ENCODE assay signal across 8 cellular contexts in the genomic region with DNA sequence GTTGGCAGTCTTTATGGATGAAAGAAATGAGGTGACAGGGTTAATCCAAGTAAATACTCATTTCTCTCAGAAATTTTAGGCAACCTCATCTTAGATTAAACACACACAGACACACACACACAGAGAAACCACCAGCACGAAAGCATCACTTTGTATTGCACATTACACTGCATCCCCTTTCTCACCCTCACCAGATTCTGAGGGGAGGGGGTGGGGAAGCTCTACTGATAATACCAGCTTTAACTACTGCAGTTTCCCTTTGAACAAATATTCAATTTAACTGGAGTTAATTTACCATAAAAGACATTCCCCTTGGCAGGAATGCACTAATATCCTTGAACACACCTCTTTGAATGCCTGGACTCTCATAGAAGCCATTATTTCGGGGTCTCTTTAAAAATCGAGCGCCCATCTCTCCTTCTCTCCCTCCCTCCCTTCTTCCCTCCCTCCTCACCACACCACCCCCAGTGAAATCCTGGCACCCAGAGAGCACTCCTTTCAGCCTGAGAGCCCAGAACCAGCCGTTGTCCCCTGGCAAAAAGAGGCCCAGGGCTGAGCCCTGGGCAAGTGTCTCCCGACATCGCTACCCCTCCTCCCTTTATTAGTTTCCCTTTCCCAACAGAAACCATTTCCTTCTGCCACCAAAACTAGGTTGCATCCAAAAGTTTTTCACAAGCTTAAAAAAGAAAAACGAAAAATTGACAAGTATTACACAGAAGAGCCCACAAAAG. TPM values are rescaled to one million over a fixed set of nuclear protein-coding genes. Genes with fewer than 3 reads are reported as not detected.
DNase-seq lines count a peak whose midpoint lies in the region; ATAC-seq, FAIRE-seq and TF ChIP-seq lines count a peak whose summit lies in the region.

No MANE protein-coding gene starts in this region.

- TF ChIP-seq POLR2A in endothelial cell of umbilical vein (IDR thresholded peaks at IDR 0.05; ENCODE audit: low read depth, low read length) = no peak

- H3K79me2 ChIP-seq in endothelial cell of umbilical vein (ENCODE audit: control insufficient read depth, insufficient read depth, low read length) = peaks cover 56% of the 10 kb centered on the region

- CTCF ChIA-PET in endothelial cell of umbilical vein (lab: Charles Lee) = interaction anchor here (1.0 to 1.9 kb wide), 6 partner anchors 10 to 117 kb away, joined by 3 to 15 read pairs (median 3); no protein-coding TSS in a partner anchor

- H3K4me1 ChIP-seq in BE2C = peaks cover 11% of the 10 kb centered on the region
- peaks cover 59% of the 10 kb centered on the region for H3K4me1 ChIP-seq in endothelial cell of umbilical vein (ENCODE audit: control insufficient read depth, extremely low read depth, insufficient read depth, low read length)

- peak overlapping the region; percentile 78 for H3K27ac Mint-ChIP-seq in nephron progenitor cell

- peak overlapping the region; percentile 92 for H3K4me2 ChIP-seq in endothelial cell of umbilical vein (ENCODE audit: insufficient read depth, low read length)

- H4K20me1 ChIP-seq in endothelial cell of umbilical vein (replicated peaks; ENCODE audit: control insufficient read depth, extremely low read depth, insufficient read depth, low read length) = no peaks in the 10 kb centered on the region

- dilution Hi-C loops in endothelial cell of umbilical vein (cut with MboI; ENCODE audit: extremely low pct_ligation_motif_present, low sequenced_read_pairs) = no loop called here

- H2AFZ ChIP-seq in endothelial cell of umbilical vein (ENCODE audit: low read depth, low read length) = peak overlapping the region; percentile 33

- no peaks in the 10 kb centered on the region for H3K9me3 Mint-ChIP-seq in nephron progenitor cell

- no peaks in the 10 kb centered on the region for H3K36me3 ChIP-seq in BE2C
- H3K36me3 ChIP-seq in endothelial cell of umbilical vein (ENCODE audit: control insufficient read depth in 2 of 2, extremely low read depth in 1 of 2, insufficient read depth in 2 of 2, low read length in 2 of 2) = no peaks in the 10 kb centered on the region

- H3K4me3 ChIP-seq in BE2C (ENCODE audit: low read depth, low read length) (peak overlapping the region; percentile 67), endothelial cell of umbilical vein (replicated peaks in 1 of 3; ENCODE audit: insufficient read depth in 1 of 3, low read depth in 1 of 3, low read length in 3 of 3) (peak overlapping the region; percentile 57 to 63 (median 61))

- no peaks in the 10 kb centered on the region for H3K27me3 ChIP-seq in BE2C
- H3K27me3 ChIP-seq in endothelial cell of umbilical vein (ENCODE audit: control insufficient read depth in 2 of 2, insufficient read depth in 2 of 2, low read length in 2 of 2) = no peaks in the 10 kb centered on the region

- TF ChIP-seq CTCF in BE2C (IDR thresholded peaks at IDR 0.05; ENCODE audit: low read depth, low read length) (no peak), endothelial cell of umbilical vein (IDR thresholded peaks at IDR 0.05; ENCODE audit: extremely low read depth in 1 of 2, insufficient read depth in 1 of 2, low read depth in 1 of 2, low read length in 2 of 2) (no peak), nephron progenitor cell (IDR thresholded peaks at IDR 0.05) (no peak), omental fat pad (IDR thresholded peaks at IDR 0.05) (no peak)

- H3K9ac ChIP-seq in endothelial cell of umbilical vein (replicated peaks; ENCODE audit: extremely low read depth, insufficient read depth, low read length) = peak overlapping the region; percentile 92

- no TSS peak for BruUV-seq in endothelial cell of umbilical vein (replicated peaks; lab: Mats Ljungman, UMichigan)

- POLR2A ChIA-PET in endothelial cell of umbilical vein (lab: Charles Lee) = no interaction called here

- H3K4me1 Mint-ChIP-seq in nephron progenitor cell = peaks cover 73% of the 10 kb centered on the region

- intact Hi-C loops in endothelial cell of umbilical vein (cut with micrococcal nuclease) = loop anchor here (1.0 to 10.0 kb wide), 5 partner anchors 84 to 966 kb away; no protein-coding TSS in a partner anchor

- ATAC-seq in HG02571 (IDR thresholded peaks at IDR 0.05; ENCODE audit: unreplicated experiment) (no peak), omental fat pad (ENCODE audit: low FRiP score) (no peak), GM18873 (IDR thresholded peaks at IDR 0.05; ENCODE audit: low FRiP score, unreplicated experiment) (no peak)

- no peak for DNase-seq in BE2C
- peak; percentile 55 for DNase-seq in NCI-H345 (lab: John Stamatoyannopoulos, UW)
- peak; percentile 49 for DNase-seq in endothelial cell of umbilical vein (ENCODE audit: low read depth, low spot score)
- DNase-seq in nephron progenitor cell = no peak
- DNase-seq in epidermal melanocyte (ENCODE audit: insufficient read length, low spot score) = no peak
- DNase-seq in omental fat pad (ENCODE audit: low spot score) = no peak

- peaks cover 79% of the 10 kb centered on the region for H3K27me3 Mint-ChIP-seq in nephron progenitor cell (ENCODE audit: low read depth, poor library complexity)

- no peaks in the 10 kb centered on the region for H3K9me3 ChIP-seq in BE2C
- H3K9me3 ChIP-seq in endothelial cell of umbilical vein (replicated peaks; ENCODE audit: control insufficient read depth, insufficient read depth, low read length) = no peaks in the 10 kb centered on the region

- peak overlapping the region; percentile 84 for H3K27ac ChIP-seq in endothelial cell of umbilical vein (ENCODE audit: insufficient read depth, low read depth, low read length)

- H3K36me3 Mint-ChIP-seq in nephron progenitor cell (ENCODE audit: low read depth) = no peaks in the 10 kb centered on the region

- FAIRE-seq in endothelial cell of umbilical vein (lab: Jason Lieb, UNC) = no peak

- H3K9me1 ChIP-seq in endothelial cell of umbilical vein (replicated peaks; ENCODE audit: control insufficient read depth, extremely low read depth, insufficient read depth, low read length) = no peaks in the 10 kb centered on the region

- peak overlapping the region; percentile 98 for H3K4me3 Mint-ChIP-seq in nephron progenitor cell

TF ChIP-seq in endothelial cell of umbilical vein, 7 proteins besides CTCF, POLR2A, EP300 and RAD21:
- TF ChIP-seq GATA2 (IDR thresholded peaks at IDR 0.05; ENCODE audit: insufficient read depth, insufficient read length, low read depth, low read length) (no peak), FOS (IDR thresholded peaks at IDR 0.05; ENCODE audit: borderline replicate concordance, insufficient read depth, low read length) (no peak), EZH2 (IDR thresholded peaks at IDR 0.05; ENCODE audit: borderline replicate concordance, low read depth, low read length, severe bottlenecking) (no peak), MAX (IDR thresholded peaks at IDR 0.05; ENCODE audit: insufficient read depth, insufficient read length) (no peak), POLR2AphosphoS5 (IDR thresholded peaks at IDR 0.05; ENCODE audit: insufficient read depth, low read depth, low read length) (no peak), JUN (IDR thresholded peaks at IDR 0.05; ENCODE audit: borderline replicate concordance, insufficient read depth, insufficient read length, low read depth) (no peak), MYC (IDR thresholded peaks at IDR 0.05; ENCODE audit: low read depth, low read length) (no peak)
TF ChIP-seq in endothelial cell of umbilical vein: peak in this region for 0.

RNA-seq across cellular contexts. Expression of gene NFIB, which starts 2.8 kb away (rescaled TPM):
- polyA plus RNA-seq in BE2C (2012; ENCODE audit: insufficient read depth, insufficient read length, low read depth) = 9.2 TPM
- total RNA-seq in endothelial cell of umbilical vein = 160 and 174 TPM in 2 replicates
- 23.4 and 26.4 TPM in 2 replicates for polyA plus RNA-seq in endothelial cell of umbilical vein
- polyA plus RNA-seq in endothelial cell of umbilical vein (2011; cell fraction: cytosol; rRNA removed) = 37.4 and 43.7 TPM in 2 replicates
- 154 and 187 TPM in 2 replicates for polyA plus RNA-seq in endothelial cell of umbilical vein (2011; cell fraction: nucleus; rRNA removed)
- 57.7 and 61.6 TPM in 2 replicates for polyA plus RNA-seq in endothelial cell of umbilical vein (2012)
- polyA minus RNA-seq in endothelial cell of umbilical vein = 232 and 242 TPM in 2 replicates
- 21.1 TPM for polyA minus RNA-seq in endothelial cell of umbilical vein (2011; cell fraction: cytosol; rRNA and poly(A)+ RNA removed)
- polyA minus RNA-seq in endothelial cell of umbilical vein (2011; cell fraction: nucleus; rRNA and poly(A)+ RNA removed) = 402 and 529 TPM in 2 replicates
- total RNA-seq in omental fat pad = 100 to 1,000 TPM in 3 of 4 donors, 10 to 100 TPM in 1; 55.1 to 265 (median 106) TPM

Comparison
In these comparisons a context has a peak if more than half of its experiments do, and no peak if none do; other contexts are left out.
1. DNase-seq: peak in NCI-H345 (single experiment) and endothelial cell of umbilical vein (single experiment); none in BE2C (single experiment), nephron progenitor cell (single experiment), epidermal melanocyte (single experiment) and omental fat pad (single experiment).